In the genomic region with DNA sequence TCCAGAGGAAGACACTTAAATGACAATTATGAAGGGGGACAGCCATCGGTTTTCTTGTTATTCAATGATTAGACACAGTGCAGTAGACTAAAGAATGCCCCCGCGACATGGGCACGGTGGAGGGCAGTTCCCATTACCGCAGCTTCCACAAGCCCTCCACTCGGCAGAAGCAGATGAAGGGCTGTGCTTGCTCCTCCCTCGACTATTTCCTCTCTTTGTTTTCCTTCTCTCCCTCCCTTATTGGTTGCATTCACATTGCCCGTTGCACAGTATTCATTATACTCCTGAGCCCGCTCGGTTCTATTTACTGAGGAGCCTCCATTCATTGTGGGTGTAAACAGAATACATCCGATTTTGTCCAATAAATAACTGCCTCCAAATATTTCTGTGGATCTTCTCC, we compare ENCODE assay signal across 19 cellular contexts.
"Had no signal": no experiment of that assay in that cellular context is flagged by ENCODE, and none has a peak within 500 bp of the region (broad histone marks: within the 10 kb centered on the region; RNA-seq: fewer than 3 reads in every experiment).

No MANE protein-coding gene starts in this region.

- H3K9me3 Mint-ChIP-seq: naive thymus-derived CD4-positive, alpha-beta T cell had no signal

- H3K27ac Mint-ChIP-seq: immature natural killer cell; naive thymus-derived CD4-positive, alpha-beta T cell had no signal

- H3K9me3 ChIP-seq: lower lobe of right lung, stomach, thoracic aorta, transverse colon had no signal

- ATAC-seq: foreskin keratinocyte; left cardiac atrium; naive thymus-derived CD4-positive, alpha-beta T cell had no signal

- DNase-seq: cortex of kidney; effector memory CD4-positive, alpha-beta T cell; foreskin keratinocyte; immature natural killer cell; kidney; left cardiac atrium; left ventricle myocardium inferior; lower lobe of right lung; naive thymus-derived CD4-positive, alpha-beta T cell; posterior cingulate gyrus; sigmoid colon; stimulated activated naive CD4-positive, alpha-beta T cell; stomach; substantia nigra; transverse colon had no signal

- H3K27me3 ChIP-seq: foreskin keratinocyte, right atrium auricular region, sigmoid colon, transverse colon had no signal

- H3K4me1 Mint-ChIP-seq: central memory CD8-positive, alpha-beta T cell; immature natural killer cell had no signal

- H3K36me3 Mint-ChIP-seq: immature natural killer cell; naive thymus-derived CD4-positive, alpha-beta T cell had no signal

- H3K36me3 ChIP-seq: left ventricle myocardium inferior, lower lobe of right lung, right atrium auricular region, sigmoid colon, stomach, thoracic aorta, transverse colon had no signal

- H3K27me3 Mint-ChIP-seq: central memory CD8-positive, alpha-beta T cell had no signal

- H3K27ac ChIP-seq: foreskin keratinocyte, left ventricle myocardium inferior, lower lobe of right lung, right atrium auricular region, sigmoid colon, skin epidermis, stomach, thoracic aorta, transverse colon had no signal

- H3K4me1 ChIP-seq: foreskin keratinocyte, left ventricle myocardium inferior, lower lobe of right lung, stomach, transverse colon had no signal

- H3K4me3 ChIP-seq: left ventricle myocardium inferior, lower lobe of right lung, right atrium auricular region, sigmoid colon, skin epidermis, stomach, thoracic aorta, transverse colon had no signal

- H3K4me3 Mint-ChIP-seq: central memory CD8-positive, alpha-beta T cell; immature natural killer cell had no signal
